Comparison of ENCODE assay signal across 9 cellular contexts in genomic region chr1:40710581-40711315, GRCh38. TPM values are rescaled to one million over a fixed set of nuclear protein-coding genes. Genes with fewer than 3 reads are reported as not detected.
DNase-seq lines count a peak whose midpoint lies in the region; ATAC-seq and TF ChIP-seq lines count a peak whose summit lies in the region.
"Had no signal": no experiment of that assay in that cellular context is flagged by ENCODE, and none has a peak within 500 bp of the region (broad histone marks: within the 10 kb centered on the region; RNA-seq: fewer than 3 reads in every experiment).

No MANE protein-coding gene starts in this region.

- TF ChIP-seq CTCF in A673 (conservative IDR thresholded peaks at IDR 0.05; ENCODE audit: low read depth, low read length) = no peak

- CTCF ChIA-PET in A673 (lab: Charles Lee) = no interaction called here

- POLR2A ChIA-PET in A673 (lab: Charles Lee; ENCODE audit: low non-redundant PET) = interaction anchor here (0.7 kb wide), 1 partner anchor 8 kb away, joined by 3 read pairs; no protein-coding TSS in a partner anchor

- H3K4me1 ChIP-seq in A673 (ENCODE audit: insufficient read depth, low read length, poor library complexity, severe bottlenecking) (peaks cover 32% of the 10 kb centered on the region), muscle layer of colon (ENCODE audit: insufficient read depth, low read length) (peaks cover 44% of the 10 kb centered on the region)

- H3K4me1 Mint-ChIP-seq in dendritic cell treated with granulocyte-macrophage colony-stimulating factor and Interleukin-4, amounts not matched to agents 40 ng/mL and 50 ng/mL, for 4 days (ENCODE audit: low read depth) = peaks cover 50% of the 10 kb centered on the region

- peak overlapping the region; percentile 80 for H3K27ac Mint-ChIP-seq in dendritic cell treated with granulocyte-macrophage colony-stimulating factor and Interleukin-4, amounts not matched to agents 40 ng/mL and 50 ng/mL, for 4 days

- H3K27me3 ChIP-seq in A673 (replicated peaks; ENCODE audit: insufficient read depth, low read depth, low read length, poor library complexity) (no peaks in the 10 kb centered on the region), muscle layer of colon (ENCODE audit: control insufficient read depth in 1 of 2, insufficient read depth in 2 of 2, low read length in 2 of 2) (no peaks in the 10 kb centered on the region)

- BruUV-seq in A673 (replicated peaks; lab: Mats Ljungman, UMichigan) = no TSS peak

- no peaks in the 10 kb centered on the region for H3K9me3 ChIP-seq in A673 (ENCODE audit: low read depth, low read length, poor library complexity, severe bottlenecking)
- no peaks in the 10 kb centered on the region for H3K9me3 ChIP-seq in muscle layer of colon (ENCODE audit: low read length)

- no peaks in the 10 kb centered on the region for H3K9me3 Mint-ChIP-seq in dendritic cell treated with granulocyte-macrophage colony-stimulating factor and Interleukin-4, amounts not matched to agents 40 ng/mL and 50 ng/mL, for 4 days

- DNase-seq in A673 (ENCODE audit: low spot score) (no peak), KBM-7 (peak; percentile 24), SW480 (ENCODE audit: low spot score) (no peak), foreskin melanocyte (no peak)
- DNase-seq: activated CD4-positive, alpha-beta T cell treated with anti-CD3 and anti-CD28 coated beads for 48 hours had no signal

- H3K4me3 Mint-ChIP-seq in dendritic cell treated with granulocyte-macrophage colony-stimulating factor and Interleukin-4, amounts not matched to agents 40 ng/mL and 50 ng/mL, for 4 days = no peak overlapping the region

- H3K27me3 Mint-ChIP-seq in dendritic cell treated with granulocyte-macrophage colony-stimulating factor and Interleukin-4, amounts not matched to agents 40 ng/mL and 50 ng/mL, for 4 days = no peaks in the 10 kb centered on the region

- H3K4me3 ChIP-seq in A673 (ENCODE audit: low read depth, low read length, poor library complexity, severe bottlenecking) (peak overlapping the region; percentile 56), muscle layer of colon (ENCODE audit: low read depth in 1 of 2, low read length in 2 of 2) (peak overlapping the region in 1 of 2 donors; percentile 60)

- H3K36me3 Mint-ChIP-seq in dendritic cell treated with granulocyte-macrophage colony-stimulating factor and Interleukin-4, amounts not matched to agents 40 ng/mL and 50 ng/mL, for 4 days (ENCODE audit: low read depth) = no peaks in the 10 kb centered on the region

- intact Hi-C loops in A673 (cut with micrococcal nuclease; ENCODE audit: unreplicated experiment) = no loop called here
- intact Hi-C loops in dendritic cell treated with granulocyte-macrophage colony-stimulating factor and Interleukin-4, amounts not matched to agents 40 ng/mL and 50 ng/mL, for 4 days (cut with micrococcal nuclease) = no loop called here

- ATAC-seq in HG03159 (IDR thresholded peaks at IDR 0.05; ENCODE audit: unreplicated experiment) = no peak
- no peak for ATAC-seq in GM21529 (IDR thresholded peaks at IDR 0.05; ENCODE audit: unreplicated experiment)

- peak overlapping the region; percentile 52 for H3K9ac ChIP-seq in muscle layer of colon (ENCODE audit: low read length)

- peak overlapping the region; percentile 74 for H3K27ac ChIP-seq in A673 (ENCODE audit: low read depth, low read length, poor library complexity, severe bottlenecking)
- peak overlapping the region; percentile 83 for H3K27ac ChIP-seq in muscle layer of colon (ENCODE audit: low read depth, low read length)

- no peaks in the 10 kb centered on the region for H3K36me3 ChIP-seq in A673 (ENCODE audit: insufficient read depth, low read length, poor library complexity, severe bottlenecking)
- no peaks in the 10 kb centered on the region for H3K36me3 ChIP-seq in muscle layer of colon (ENCODE audit: insufficient read depth, low read length)

- in situ Hi-C loops in KBM-7 (cut with MboI; ENCODE audit: low pct_unique_long_range_greater_than_20kb, low sequenced_read_pairs) = no loop called here

RNA-seq across cellular contexts. Expression of gene NFYC, which starts 19.2 kb away (rescaled TPM):
- total RNA-seq in A673 (2021) = 81.9 and 83.0 TPM in 2 replicates

RNA-seq across cellular contexts. Expression of gene RIMS3, which starts 45.3 kb away (rescaled TPM):
- 9.9 and 21.5 TPM in 2 replicates for total RNA-seq in A673 (2021)
